In genomic region chr22:23122216-23122957, GRCh38 we compare ENCODE assay signal across 17 cellular contexts.
"Had no signal": no experiment of that assay in that cellular context is flagged by ENCODE, and none has a peak within 500 bp of the region (broad histone marks: within the 10 kb centered on the region; RNA-seq: fewer than 3 reads in every experiment).

No MANE protein-coding gene starts in this region.

- ATAC-seq: activated CD8-positive, alpha-beta T cell treated with anti-CD3 and anti-CD28 coated beads, Interleukin-2, amount 10 ng/mL, durations not matched to agents 7 days and 5 days; esophagus mucosa; gastroesophageal sphincter; T-cell had no signal

- H3K27ac ChIP-seq: coronary artery, gastroesophageal sphincter, transverse colon, uterus had no signal

- H3K36me3 ChIP-seq: transverse colon, uterus had no signal

- H3K27me3 ChIP-seq: gastroesophageal sphincter, transverse colon, uterus had no signal

- DNase-seq: activated B cell treated with CpG ODN at 0.5 μM for 24 hours; activated CD4-positive, alpha-beta T cell treated with anti-CD3 and anti-CD28 coated beads for 48 hours; activated CD8-positive, alpha-beta T cell treated with anti-CD3 and anti-CD28 coated beads, Interleukin-2, amount 10 ng/mL, durations not matched to agents 7 days and 5 days; activated naive CD4-positive, alpha-beta T cell treated with anti-CD3 and anti-CD28 coated beads for 36 hours; activated T-cell treated with anti-CD3 and anti-CD28 coated beads, Interleukin-2, amount 50 U/mL, for 24 hours; central memory CD4-positive, alpha-beta T cell; immature natural killer cell; occipital lobe; stimulated activated CD4-positive, alpha-beta T cell treated with anti-CD3 and anti-CD28 coated beads, Interleukin-2, amount 100 ng/mL, for 24 hours; stimulated activated naive CD4-positive, alpha-beta T cell treated with Interleukin-2 at 50 U/mL for 16 hours; T-cell; T-helper 9 cell; transverse colon; uterus had no signal

- H3K4me1 ChIP-seq: transverse colon, uterus had no signal

- H3K9me3 ChIP-seq: gastroesophageal sphincter, transverse colon, uterus had no signal

- H3K4me3 ChIP-seq: coronary artery, gastroesophageal sphincter, transverse colon, uterus had no signal
